In genomic region chr7:44147026-44147881, GRCh38 we compare ENCODE assay signal across 1 cellular context.
TF ChIP-seq lines count a peak whose summit lies in the region.

No MANE protein-coding gene starts in this region.

TF ChIP-seq in K562, 482 proteins besides CTCF, POLR2A, EP300 and RAD21 (continued from another document and continues in another):
- TF ChIP-seq, protein P1, sequence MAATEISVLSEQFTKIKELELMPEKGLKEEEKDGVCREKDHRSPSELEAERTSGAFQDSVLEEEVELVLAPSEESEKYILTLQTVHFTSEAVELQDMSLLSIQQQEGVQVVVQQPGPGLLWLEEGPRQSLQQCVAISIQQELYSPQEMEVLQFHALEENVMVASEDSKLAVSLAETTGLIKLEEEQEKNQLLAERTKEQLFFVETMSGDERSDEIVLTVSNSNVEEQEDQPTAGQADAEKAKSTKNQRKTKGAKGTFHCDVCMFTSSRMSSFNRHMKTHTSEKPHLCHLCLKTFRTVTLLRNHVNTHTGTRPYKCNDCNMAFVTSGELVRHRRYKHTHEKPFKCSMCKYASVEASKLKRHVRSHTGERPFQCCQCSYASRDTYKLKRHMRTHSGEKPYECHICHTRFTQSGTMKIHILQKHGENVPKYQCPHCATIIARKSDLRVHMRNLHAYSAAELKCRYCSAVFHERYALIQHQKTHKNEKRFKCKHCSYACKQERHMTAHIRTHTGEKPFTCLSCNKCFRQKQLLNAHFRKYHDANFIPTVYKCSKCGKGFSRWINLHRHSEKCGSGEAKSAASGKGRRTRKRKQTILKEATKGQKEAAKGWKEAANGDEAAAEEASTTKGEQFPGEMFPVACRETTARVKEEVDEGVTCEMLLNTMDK (IDR thresholded peaks at IDR 0.05; ENCODE audit: borderline replicate concordance, insufficient read depth, low read depth, low read length, poor library complexity, severe bottlenecking) = peak; percentile 38
- TF ChIP-seq NUFIP1 (IDR thresholded peaks at IDR 0.05; ENCODE audit: partially characterized antibody) = no peak
- peak; percentile 48 for TF ChIP-seq MAFG (tag; conservative IDR thresholded peaks at IDR 0.05)
- TF ChIP-seq SIX5 (IDR thresholded peaks at IDR 0.05; ENCODE audit: borderline replicate concordance in 1 of 2, insufficient read depth in 1 of 2, low read depth in 1 of 2, low read length in 2 of 2) = no peak
- TF ChIP-seq, protein P2, sequence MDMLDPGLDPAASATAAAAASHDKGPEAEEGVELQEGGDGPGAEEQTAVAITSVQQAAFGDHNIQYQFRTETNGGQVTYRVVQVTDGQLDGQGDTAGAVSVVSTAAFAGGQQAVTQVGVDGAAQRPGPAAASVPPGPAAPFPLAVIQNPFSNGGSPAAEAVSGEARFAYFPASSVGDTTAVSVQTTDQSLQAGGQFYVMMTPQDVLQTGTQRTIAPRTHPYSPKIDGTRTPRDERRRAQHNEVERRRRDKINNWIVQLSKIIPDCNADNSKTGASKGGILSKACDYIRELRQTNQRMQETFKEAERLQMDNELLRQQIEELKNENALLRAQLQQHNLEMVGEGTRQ (CRISPR knock-in tag; IDR thresholded peaks at IDR 0.05) = no peak
- no peak for TF ChIP-seq ELF4 (CRISPR knock-in tag; IDR thresholded peaks at IDR 0.05)
- TF ChIP-seq NBN (IDR thresholded peaks at IDR 0.05; ENCODE audit: low read depth) = peak; percentile 65; the same call in 1 of the 2 replicates
- TF ChIP-seq LARP7 (IDR thresholded peaks at IDR 0.05) = no peak
- no peak for TF ChIP-seq POLR3G (IDR thresholded peaks at IDR 0.05; ENCODE audit: extremely low read depth, insufficient read length, insufficient replicate concordance)
- no peak for TF ChIP-seq RFX5 (IDR thresholded peaks at IDR 0.05; ENCODE audit: low read depth, low read length)
- TF ChIP-seq CHCHD3 (CRISPR knock-in tag; IDR thresholded peaks at IDR 0.05) = no peak
- TF ChIP-seq, protein P3, sequence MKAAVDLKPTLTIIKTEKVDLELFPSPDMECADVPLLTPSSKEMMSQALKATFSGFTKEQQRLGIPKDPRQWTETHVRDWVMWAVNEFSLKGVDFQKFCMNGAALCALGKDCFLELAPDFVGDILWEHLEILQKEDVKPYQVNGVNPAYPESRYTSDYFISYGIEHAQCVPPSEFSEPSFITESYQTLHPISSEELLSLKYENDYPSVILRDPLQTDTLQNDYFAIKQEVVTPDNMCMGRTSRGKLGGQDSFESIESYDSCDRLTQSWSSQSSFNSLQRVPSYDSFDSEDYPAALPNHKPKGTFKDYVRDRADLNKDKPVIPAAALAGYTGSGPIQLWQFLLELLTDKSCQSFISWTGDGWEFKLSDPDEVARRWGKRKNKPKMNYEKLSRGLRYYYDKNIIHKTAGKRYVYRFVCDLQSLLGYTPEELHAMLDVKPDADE (conservative IDR thresholded peaks at IDR 0.05; ENCODE audit: control insufficient read depth, low read depth, low read length) = peak; percentile 84
- TF ChIP-seq NCOA2 (IDR thresholded peaks at IDR 0.05; ENCODE audit: partially characterized antibody in 2 of 2) = no peak
- no peak for TF ChIP-seq BRD9 (IDR thresholded peaks at IDR 0.05; ENCODE audit: low read depth, partially characterized antibody)
- TF ChIP-seq, protein P4, sequence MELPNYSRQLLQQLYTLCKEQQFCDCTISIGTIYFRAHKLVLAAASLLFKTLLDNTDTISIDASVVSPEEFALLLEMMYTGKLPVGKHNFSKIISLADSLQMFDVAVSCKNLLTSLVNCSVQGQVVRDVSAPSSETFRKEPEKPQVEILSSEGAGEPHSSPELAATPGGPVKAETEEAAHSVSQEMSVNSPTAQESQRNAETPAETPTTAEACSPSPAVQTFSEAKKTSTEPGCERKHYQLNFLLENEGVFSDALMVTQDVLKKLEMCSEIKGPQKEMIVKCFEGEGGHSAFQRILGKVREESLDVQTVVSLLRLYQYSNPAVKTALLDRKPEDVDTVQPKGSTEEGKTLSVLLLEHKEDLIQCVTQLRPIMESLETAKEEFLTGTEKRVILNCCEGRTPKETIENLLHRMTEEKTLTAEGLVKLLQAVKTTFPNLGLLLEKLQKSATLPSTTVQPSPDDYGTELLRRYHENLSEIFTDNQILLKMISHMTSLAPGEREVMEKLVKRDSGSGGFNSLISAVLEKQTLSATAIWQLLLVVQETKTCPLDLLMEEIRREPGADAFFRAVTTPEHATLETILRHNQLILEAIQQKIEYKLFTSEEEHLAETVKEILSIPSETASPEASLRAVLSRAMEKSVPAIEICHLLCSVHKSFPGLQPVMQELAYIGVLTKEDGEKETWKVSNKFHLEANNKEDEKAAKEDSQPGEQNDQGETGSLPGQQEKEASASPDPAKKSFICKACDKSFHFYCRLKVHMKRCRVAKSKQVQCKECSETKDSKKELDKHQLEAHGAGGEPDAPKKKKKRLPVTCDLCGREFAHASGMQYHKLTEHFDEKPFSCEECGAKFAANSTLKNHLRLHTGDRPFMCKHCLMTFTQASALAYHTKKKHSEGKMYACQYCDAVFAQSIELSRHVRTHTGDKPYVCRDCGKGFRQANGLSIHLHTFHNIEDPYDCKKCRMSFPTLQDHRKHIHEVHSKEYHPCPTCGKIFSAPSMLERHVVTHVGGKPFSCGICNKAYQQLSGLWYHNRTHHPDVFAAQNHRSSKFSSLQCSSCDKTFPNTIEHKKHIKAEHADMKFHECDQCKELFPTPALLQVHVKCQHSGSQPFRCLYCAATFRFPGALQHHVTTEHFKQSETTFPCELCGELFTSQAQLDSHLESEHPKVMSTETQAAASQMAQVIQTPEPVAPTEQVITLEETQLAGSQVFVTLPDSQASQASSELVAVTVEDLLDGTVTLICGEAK (IDR thresholded peaks at IDR 0.05) = 0 out of 2 replicates have a peak, but pooled peaks have one; percentile 7
- TF ChIP-seq, protein P4 (CRISPR knock-in tag; IDR thresholded peaks at IDR 0.05) = no peak
- peak; percentile 12 for TF ChIP-seq KDM5B (IDR thresholded peaks at IDR 0.05; ENCODE audit: insufficient replicate concordance, low read depth, low read length)
- TF ChIP-seq BCOR (IDR thresholded peaks at IDR 0.05) = peak; percentile 54; the same call in 1 of the 2 replicates
- TF ChIP-seq NRF1 (conservative IDR thresholded peaks at IDR 0.05 in 1 of 2, IDR thresholded peaks at IDR 0.05 in 1 of 2) = peak; percentile 32 to 55; a peak in 1 of 4 replicates
- no peak for TF ChIP-seq ZNF184 (CRISPR knock-in tag; IDR thresholded peaks at IDR 0.05)
- TF ChIP-seq, protein P5, sequence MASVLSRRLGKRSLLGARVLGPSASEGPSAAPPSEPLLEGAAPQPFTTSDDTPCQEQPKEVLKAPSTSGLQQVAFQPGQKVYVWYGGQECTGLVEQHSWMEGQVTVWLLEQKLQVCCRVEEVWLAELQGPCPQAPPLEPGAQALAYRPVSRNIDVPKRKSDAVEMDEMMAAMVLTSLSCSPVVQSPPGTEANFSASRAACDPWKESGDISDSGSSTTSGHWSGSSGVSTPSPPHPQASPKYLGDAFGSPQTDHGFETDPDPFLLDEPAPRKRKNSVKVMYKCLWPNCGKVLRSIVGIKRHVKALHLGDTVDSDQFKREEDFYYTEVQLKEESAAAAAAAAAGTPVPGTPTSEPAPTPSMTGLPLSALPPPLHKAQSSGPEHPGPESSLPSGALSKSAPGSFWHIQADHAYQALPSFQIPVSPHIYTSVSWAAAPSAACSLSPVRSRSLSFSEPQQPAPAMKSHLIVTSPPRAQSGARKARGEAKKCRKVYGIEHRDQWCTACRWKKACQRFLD (CRISPR knock-in tag; IDR thresholded peaks at IDR 0.05) = peak; percentile 70; the same call in 1 of the 2 replicates
- no peak for TF ChIP-seq ZKSCAN1 (IDR thresholded peaks at IDR 0.05; ENCODE audit: low read depth, low read length)
- no peak for TF ChIP-seq FOXJ2 (tag; IDR thresholded peaks at IDR 0.05)
- peak; percentile 76 for TF ChIP-seq GATA2 (CRISPR knock-in tag; IDR thresholded peaks at IDR 0.05)
- no peak for TF ChIP-seq PPARD (CRISPR knock-in tag; IDR thresholded peaks at IDR 0.05)
- TF ChIP-seq JUND (IDR thresholded peaks at IDR 0.05; ENCODE audit: borderline replicate concordance, low read depth, low read length) = peak; percentile 40; the same call in 1 of the 2 replicates
- no peak; the same call in 2 of the 3 replicates for TF ChIP-seq JUND (tag; IDR thresholded peaks at IDR 0.05; ENCODE audit: borderline replicate concordance, low read depth, low read length)
- no peak for TF ChIP-seq SREBF2 (CRISPR knock-in tag; IDR thresholded peaks at IDR 0.05)
- peak; percentile 46; the same call in 1 of the 2 replicates for TF ChIP-seq EP400 (IDR thresholded peaks at IDR 0.05)
- no peak for TF ChIP-seq MIER1 (IDR thresholded peaks at IDR 0.05; ENCODE audit: low read depth)
- TF ChIP-seq CBX5 (IDR thresholded peaks at IDR 0.05; ENCODE audit: borderline replicate concordance, low read depth) = no peak
- 0 out of 2 replicates have a peak, but pooled peaks have one; percentile 34 for TF ChIP-seq TRIM28 (IDR thresholded peaks at IDR 0.05)
- TF ChIP-seq VEZF1 (CRISPR knock-in tag; IDR thresholded peaks at IDR 0.05) = peak; percentile 71
- peak; percentile 77 for TF ChIP-seq MEIS2 (IDR thresholded peaks at IDR 0.05; ENCODE audit: partially characterized antibody)
- TF ChIP-seq MXI1 (IDR thresholded peaks at IDR 0.05; ENCODE audit: low read depth, low read length) = 0 out of 2 replicates have a peak, but pooled peaks have one; percentile 29
- peak; percentile 91 for TF ChIP-seq LEF1 (IDR thresholded peaks at IDR 0.05)
- peak; percentile 49 to 52 for TF ChIP-seq E2F6 (IDR thresholded peaks at IDR 0.05; ENCODE audit: borderline replicate concordance in 1 of 2, extremely low read depth in 1 of 2, insufficient read depth in 1 of 2, insufficient read length in 1 of 2, low read depth in 1 of 2, low read length in 1 of 2, poor library complexity in 1 of 2, severe bottlenecking in 1 of 2)
- TF ChIP-seq RB1 (IDR thresholded peaks at IDR 0.05; ENCODE audit: low read depth) = peak; percentile 69; the same call in 1 of the 2 replicates
- TF ChIP-seq, protein P6, sequence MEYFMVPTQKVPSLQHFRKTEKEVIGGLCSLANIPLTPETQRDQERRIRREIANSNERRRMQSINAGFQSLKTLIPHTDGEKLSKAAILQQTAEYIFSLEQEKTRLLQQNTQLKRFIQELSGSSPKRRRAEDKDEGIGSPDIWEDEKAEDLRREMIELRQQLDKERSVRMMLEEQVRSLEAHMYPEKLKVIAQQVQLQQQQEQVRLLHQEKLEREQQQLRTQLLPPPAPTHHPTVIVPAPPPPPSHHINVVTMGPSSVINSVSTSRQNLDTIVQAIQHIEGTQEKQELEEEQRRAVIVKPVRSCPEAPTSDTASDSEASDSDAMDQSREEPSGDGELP (CRISPR knock-in tag; IDR thresholded peaks at IDR 0.05; ENCODE audit: borderline replicate concordance) = peak; percentile 98
- TF ChIP-seq ARID1B (IDR thresholded peaks at IDR 0.05) = peak; percentile 90
- TF ChIP-seq TCF3 (CRISPR knock-in tag; IDR thresholded peaks at IDR 0.05) = peak; percentile 86
- no peak for TF ChIP-seq U2AF2 (optimal IDR thresholded peaks at IDR 0.05; ENCODE audit: low read depth, low read length)
- no peak for TF ChIP-seq ZNF696 (CRISPR knock-in tag; conservative IDR thresholded peaks at IDR 0.05)
- TF ChIP-seq TAL1 (IDR thresholded peaks at IDR 0.05) = peak; percentile 85
- peak; percentile 37; the same call in 1 of the 2 replicates for TF ChIP-seq CREB1 (IDR thresholded peaks at IDR 0.05)
- no peak for TF ChIP-seq CREB1 (CRISPR knock-in tag; IDR thresholded peaks at IDR 0.05)
